In the genomic region with DNA sequence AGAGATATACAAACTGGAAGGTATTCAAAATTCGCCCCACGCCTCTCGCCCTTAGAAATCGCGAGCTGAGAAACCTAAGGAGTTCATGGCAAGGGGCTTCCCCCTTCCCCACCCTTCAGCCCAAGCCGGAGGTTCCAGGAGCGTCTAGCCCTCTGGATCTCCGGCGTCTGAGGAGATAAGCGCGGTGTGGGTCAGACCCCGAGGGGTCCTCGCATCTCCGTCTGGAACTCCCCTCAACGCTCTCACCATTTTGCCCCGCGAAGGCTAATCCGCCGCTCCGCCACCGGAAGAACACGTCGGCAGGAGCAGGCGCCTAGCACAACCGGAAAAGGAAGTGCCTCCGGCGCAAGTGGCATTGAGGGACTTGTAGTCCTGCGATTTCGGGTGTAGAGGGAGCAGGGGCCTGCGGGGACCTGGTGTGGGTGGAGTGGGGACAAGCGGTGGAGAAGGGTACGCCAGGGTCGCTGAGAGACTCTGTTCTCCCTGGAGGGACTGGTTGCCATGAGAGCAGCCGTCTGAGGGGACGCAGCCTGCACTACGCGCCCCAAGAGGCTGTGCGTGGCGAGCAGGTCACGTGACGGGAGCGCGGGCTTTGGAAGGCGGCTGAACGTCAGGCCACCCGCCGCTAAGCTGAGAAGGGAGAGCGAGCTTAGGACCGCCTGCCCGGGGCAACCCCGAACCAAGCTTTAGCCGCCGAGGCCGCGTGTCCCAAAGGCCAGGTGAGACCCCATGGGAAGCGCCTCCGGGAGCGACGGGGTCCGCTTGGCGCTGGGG, we compare ENCODE assay signal across 8 cellular contexts. TPM values are rescaled to one million over a fixed set of nuclear protein-coding genes. Genes with fewer than 3 reads are reported as not detected.
A peak's percentile ranks its signal among the peaks of the same experiment; 100 is the strongest.
DNase-seq lines count a peak whose midpoint lies in the region; ATAC-seq and TF ChIP-seq lines count a peak whose summit lies in the region.

A gene with protein sequence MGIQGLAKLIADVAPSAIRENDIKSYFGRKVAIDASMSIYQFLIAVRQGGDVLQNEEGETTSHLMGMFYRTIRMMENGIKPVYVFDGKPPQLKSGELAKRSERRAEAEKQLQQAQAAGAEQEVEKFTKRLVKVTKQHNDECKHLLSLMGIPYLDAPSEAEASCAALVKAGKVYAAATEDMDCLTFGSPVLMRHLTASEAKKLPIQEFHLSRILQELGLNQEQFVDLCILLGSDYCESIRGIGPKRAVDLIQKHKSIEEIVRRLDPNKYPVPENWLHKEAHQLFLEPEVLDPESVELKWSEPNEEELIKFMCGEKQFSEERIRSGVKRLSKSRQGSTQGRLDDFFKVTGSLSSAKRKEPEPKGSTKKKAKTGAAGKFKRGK (plus strand): TSS at position 602 of the 774 bp plus-strand sequence. CDS start 2,451 bp downstream, outside the sequence.
A gene (minus strand): TSS at position 290 of the 774 bp plus-strand sequence. CDS start 41 bp downstream, at position 249.

- H3K36me3 ChIP-seq in SK-N-SH (replicated peaks in 1 of 2; ENCODE audit: control insufficient read depth in 1 of 2, insufficient read depth in 2 of 2, low read length in 1 of 2) (peaks cover 18 to 45% of the 10 kb centered on the region in 2 experiments), testis (ENCODE audit: low read depth, missing control alignments) (no peaks in the 10 kb centered on the region)

- H3K4me1 ChIP-seq in SK-N-SH (ENCODE audit: control insufficient read depth in 1 of 2, insufficient read depth in 2 of 2, low read depth in 1 of 2, low read length in 1 of 2) (peaks cover 5 to 19% of the 10 kb centered on the region in 2 experiments; a peak in 3 of 4 replicates), testis (peaks cover 17% of the 10 kb centered on the region)

- H3K9me2 ChIP-seq in SK-N-SH, result no peaks in the 10 kb centered on the region

- intact Hi-C loops in testis (cut with DNase I; ENCODE audit: low total_unique reads), result loop anchor here (10.0 kb wide), 2 partner anchors 162 to 312 kb away; a partner anchor contains a TSS

- no peaks in the 10 kb centered on the region for H3K9me3 ChIP-seq in SK-N-SH
- no peaks in the 10 kb centered on the region for H3K9me3 ChIP-seq in testis

- POLR2A ChIA-PET in SK-N-SH (lab: Yijun Ruan, JAX), result interaction anchor here (0.7 to 2.3 kb wide), 17 partner anchors 9 to 430 kb away, joined by 3 to 47 read pairs (median 4); a partner anchor contains a TSS

- TF ChIP-seq RAD21 in SK-N-SH (IDR thresholded peaks at IDR 0.05; ENCODE audit: low read length), result no peak

- TF ChIP-seq EP300 in SK-N-SH (IDR thresholded peaks at IDR 0.05; ENCODE audit: borderline replicate concordance in 1 of 2, low read depth in 1 of 2, low read length in 1 of 2), result no peak

- DNase-seq in GM04504 (ENCODE audit: low read depth), result peak; percentile 85
- DNase-seq in HFFc6, result peak; percentile 88
- DNase-seq in NB4 (ENCODE audit: low read depth), result peak; percentile 95
- peak; percentile 88 for DNase-seq in SK-N-SH
- DNase-seq in activated naive CD4-positive, alpha-beta T cell treated with anti-CD3 and anti-CD28 coated beads, Interleukin-2, amount 50 U/mL, for 16 hours, result peak; percentile 89
- DNase-seq in globus pallidus (ENCODE audit: low spot score), result peak; percentile 95
- DNase-seq in omental fat pad (ENCODE audit: low spot score), result peak; percentile 81
- peak; percentile 93 for DNase-seq in testis

- TF ChIP-seq POLR2A in NB4 (IDR thresholded peaks at IDR 0.05; ENCODE audit: extremely low read depth, insufficient read length) (peak; percentile 96), testis (IDR thresholded peaks at IDR 0.05) (no peak)

- H4K20me1 ChIP-seq in SK-N-SH (ENCODE audit: insufficient read depth), result no peaks in the 10 kb centered on the region; the same call in 1 of the 2 replicates

- H3K4me1 Mint-ChIP-seq in HFFc6 (ENCODE audit: low read depth), result peaks cover 42% of the 10 kb centered on the region

- peak within 1 kb of the TSS; percentile 100 for H3K27ac Mint-ChIP-seq in HFFc6

- H3K27me3 ChIP-seq in SK-N-SH (ENCODE audit: insufficient read depth) (no peaks in the 10 kb centered on the region), testis (no peaks in the 10 kb centered on the region)

- H3K4me3 Mint-ChIP-seq in HFFc6, result peak within 1 kb of the TSS; percentile 99

- H3F3A ChIP-seq in SK-N-SH (replicated peaks; ENCODE audit: insufficient read depth), result peaks cover 21% of the 10 kb centered on the region

- H3K4me3 ChIP-seq in NB4 (ENCODE audit: low read depth, low read length), result peak within 1 kb of the TSS; percentile 88
- H3K4me3 ChIP-seq in SK-N-SH (ENCODE audit: low read depth in 2 of 2, low read length in 1 of 2), result peak within 1 kb of the TSS; percentile 95 to 98
- peak within 1 kb of the TSS; percentile 84 to 97 for H3K4me3 ChIP-seq in testis

- ATAC-seq in omental fat pad (ENCODE audit: low FRiP score), result peak; percentile 67

- no peaks in the 10 kb centered on the region for H3K27me3 Mint-ChIP-seq in HFFc6 (ENCODE audit: insufficient read depth)

- peak; percentile 8; the same call in 1 of the 2 replicates for TF ChIP-seq CTCF in HFFc6 (IDR thresholded peaks at IDR 0.05)
- no peak for TF ChIP-seq CTCF in NB4 (IDR thresholded peaks at IDR 0.05; ENCODE audit: low read depth, low read length)
- TF ChIP-seq CTCF in SK-N-SH (IDR thresholded peaks at IDR 0.05), result no peak
- no peak for TF ChIP-seq CTCF in omental fat pad (IDR thresholded peaks at IDR 0.05)
- TF ChIP-seq CTCF in testis (IDR thresholded peaks at IDR 0.05), result peak in 1 of 3 experiments; percentile 27

- peak within 1 kb of the TSS; percentile 99 to 100 for H3K27ac ChIP-seq in SK-N-SH (ENCODE audit: low read depth in 2 of 2, low read length in 1 of 2)
- peak within 1 kb of the TSS; percentile 95 to 98 for H3K27ac ChIP-seq in testis

- WGBS in SK-N-SH (ENCODE audit: low lambda C conversion rate), result 2% methylated on average over 39 of the region's 61 CpGs
- WGBS in testis, 2 donors, result 1% methylated on average over 22 to 58 of the region's 61 CpGs

- H3K79me2 ChIP-seq in SK-N-SH (ENCODE audit: insufficient read depth), result peaks cover 77% of the 10 kb centered on the region

- H3K9me3 Mint-ChIP-seq in HFFc6, result no peaks in the 10 kb centered on the region

- CTCF ChIA-PET in SK-N-SH (lab: Yijun Ruan, JAX), result interaction anchor here (0.9 to 12.0 kb wide), 14 partner anchors 11 to 315 kb away, joined by 3 to 285 read pairs (median 4); a partner anchor contains a TSS

- H2AFZ ChIP-seq in SK-N-SH (ENCODE audit: low read depth), result peak within 1 kb of the TSS; percentile 85

- H3K4me2 ChIP-seq in SK-N-SH, result peak within 1 kb of the TSS; percentile 91

- peaks cover 15% of the 10 kb centered on the region; the same call in 1 of the 2 replicates for H3K36me3 Mint-ChIP-seq in HFFc6 (ENCODE audit: low read depth)

- H3K9ac ChIP-seq in SK-N-SH, result peak within 1 kb of the TSS; percentile 99

TF ChIP-seq in SK-N-SH, 30 proteins besides CTCF, POLR2A, EP300 and RAD21 (continues in another document):
- peak; percentile 78; the same call in 1 of the 2 replicates for TF ChIP-seq YY1 (IDR thresholded peaks at IDR 0.05; ENCODE audit: low read depth)
- TF ChIP-seq, protein P1, sequence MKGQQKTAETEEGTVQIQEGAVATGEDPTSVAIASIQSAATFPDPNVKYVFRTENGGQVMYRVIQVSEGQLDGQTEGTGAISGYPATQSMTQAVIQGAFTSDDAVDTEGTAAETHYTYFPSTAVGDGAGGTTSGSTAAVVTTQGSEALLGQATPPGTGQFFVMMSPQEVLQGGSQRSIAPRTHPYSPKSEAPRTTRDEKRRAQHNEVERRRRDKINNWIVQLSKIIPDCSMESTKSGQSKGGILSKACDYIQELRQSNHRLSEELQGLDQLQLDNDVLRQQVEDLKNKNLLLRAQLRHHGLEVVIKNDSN (IDR thresholded peaks at IDR 0.05; ENCODE audit: borderline replicate concordance, low read depth), result peak; percentile 100
- peak; percentile 68 for TF ChIP-seq MXI1 (IDR thresholded peaks at IDR 0.05; ENCODE audit: low read depth, low read length)
- TF ChIP-seq EZH2phosphoT487 (IDR thresholded peaks at IDR 0.05; ENCODE audit: borderline replicate concordance, low read depth), result no peak
- peak; percentile 91 for TF ChIP-seq ELF1 (IDR thresholded peaks at IDR 0.05)

RNA-seq across cellular contexts. Expression of the first gene that starts in this region (rescaled TPM):
- total RNA-seq in HFFc6 (2021; fragmentation: NEBNext Ultra II Directional; extraction: Animal tissue kit (Norgen Biotek cat#: 25700)), result 10 to 100 TPM; 25.6 to 45.6 (median 37.4) TPM
- 35.9 and 39.5 TPM in 2 replicates for polyA plus RNA-seq in SK-N-SH (2012; rRNA removed)
- polyA plus RNA-seq in SK-N-SH (2012; cell fraction: cytosol; rRNA removed), result 33.0 and 38.9 TPM in 2 replicates
- polyA plus RNA-seq in SK-N-SH (2012; cell fraction: nucleus; rRNA removed), result 16.8 and 18.5 TPM in 2 replicates
- total RNA-seq in omental fat pad, result 1 to 10 TPM; 4.7 to 8.9 (median 6.7) TPM
- total RNA-seq in testis, result 10 to 100 TPM; 22.7 to 31.5 TPM
- polyA plus RNA-seq in testis (ENCODE audit: insufficient read depth, low read depth, low replicate concordance), result 27.3 TPM

RNA-seq across cellular contexts. Expression of the second gene that starts in this region (rescaled TPM):
- 100 to 1,000 TPM; 134 to 173 (median 145) TPM for total RNA-seq in HFFc6 (2021; fragmentation: NEBNext Ultra II Directional; extraction: Animal tissue kit (Norgen Biotek cat#: 25700))
- 454 and 617 TPM in 2 replicates for polyA plus RNA-seq in SK-N-SH (2012; rRNA removed)
- polyA plus RNA-seq in SK-N-SH (2012; cell fraction: cytosol; rRNA removed), result 466 and 537 TPM in 2 replicates
- polyA plus RNA-seq in SK-N-SH (2012; cell fraction: nucleus; rRNA removed), result 90.9 and 135 TPM in 2 replicates
- 10 to 100 TPM; 27.9 to 52.6 (median 43.4) TPM for total RNA-seq in omental fat pad
- 10 to 100 TPM; 46.7 to 55.6 TPM for total RNA-seq in testis
- 162 TPM for polyA plus RNA-seq in testis (ENCODE audit: insufficient read depth, low read depth, low replicate concordance)

Comparison
In these comparisons a context has a peak if more than half of its experiments do, and no peak if none do; other contexts are left out.
1. Peak in every context shown above with its lines: DNase-seq, ATAC-seq, H3K4me3 ChIP-seq and H3K27ac ChIP-seq.